In the genomic region with DNA sequence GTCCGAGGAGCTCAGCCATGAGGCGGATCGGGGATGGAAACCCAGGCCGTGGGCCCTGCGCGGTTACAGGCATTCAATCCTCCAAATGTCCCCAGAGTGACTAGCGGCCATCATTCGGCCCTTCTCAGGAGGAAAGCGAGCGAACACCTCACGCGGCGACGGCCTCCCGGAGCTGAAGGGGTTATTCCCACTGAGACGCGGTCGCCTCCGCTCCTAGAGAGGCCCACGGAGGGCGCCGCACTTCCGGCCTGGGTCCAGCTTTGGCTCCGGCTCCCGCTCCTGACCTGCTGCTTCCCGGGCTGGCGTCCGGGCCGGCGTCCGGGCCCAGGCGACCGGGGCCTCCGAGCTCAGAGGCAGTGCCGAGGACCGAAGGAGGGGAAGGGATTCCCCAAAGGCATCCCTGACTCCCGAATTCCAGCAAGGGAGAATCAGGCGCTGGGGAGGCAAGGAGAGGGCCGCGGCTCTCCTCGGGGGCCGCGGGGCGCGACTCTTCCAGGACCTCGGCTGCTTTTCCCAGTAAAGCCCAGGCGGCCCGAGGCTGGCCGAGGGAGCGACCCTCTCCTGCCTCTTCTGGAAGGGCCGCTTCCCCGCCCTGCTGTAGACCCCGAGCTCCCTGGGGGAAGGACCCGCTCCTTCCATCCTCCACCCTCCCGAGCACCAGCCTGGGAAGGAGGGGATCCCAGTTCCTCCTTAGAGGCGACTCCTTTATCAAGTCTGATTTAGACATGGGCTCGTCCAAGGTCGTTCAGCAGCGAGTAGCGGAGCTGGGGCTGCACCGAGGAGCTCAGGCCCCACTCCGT, we compare ENCODE assay signal across 1 cellular context.
TF ChIP-seq lines count a peak whose summit lies in the region.

No MANE protein-coding gene starts in this region.

TF ChIP-seq in HEK293, 187 proteins besides CTCF, POLR2A, EP300 and RAD21 (continued from another document):
- TF ChIP-seq, protein P1, sequence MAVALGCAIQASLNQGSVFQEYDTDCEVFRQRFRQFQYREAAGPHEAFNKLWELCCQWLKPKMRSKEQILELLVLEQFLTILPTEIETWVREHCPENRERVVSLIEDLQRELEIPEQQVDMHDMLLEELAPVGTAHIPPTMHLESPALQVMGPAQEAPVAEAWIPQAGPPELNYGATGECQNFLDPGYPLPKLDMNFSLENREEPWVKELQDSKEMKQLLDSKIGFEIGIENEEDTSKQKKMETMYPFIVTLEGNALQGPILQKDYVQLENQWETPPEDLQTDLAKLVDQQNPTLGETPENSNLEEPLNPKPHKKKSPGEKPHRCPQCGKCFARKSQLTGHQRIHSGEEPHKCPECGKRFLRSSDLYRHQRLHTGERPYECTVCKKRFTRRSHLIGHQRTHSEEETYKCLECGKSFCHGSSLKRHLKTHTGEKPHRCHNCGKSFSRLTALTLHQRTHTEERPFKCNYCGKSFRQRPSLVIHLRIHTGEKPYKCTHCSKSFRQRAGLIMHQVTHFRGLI (tag by site-specific recombination; IDR thresholded peaks at IDR 0.05): peak; percentile 55; the same call in 1 of the 2 replicates
- no peak for TF ChIP-seq ZNF830 (tag by site-specific recombination; IDR thresholded peaks at IDR 0.05; ENCODE audit: low read depth)
- TF ChIP-seq, protein P2, sequence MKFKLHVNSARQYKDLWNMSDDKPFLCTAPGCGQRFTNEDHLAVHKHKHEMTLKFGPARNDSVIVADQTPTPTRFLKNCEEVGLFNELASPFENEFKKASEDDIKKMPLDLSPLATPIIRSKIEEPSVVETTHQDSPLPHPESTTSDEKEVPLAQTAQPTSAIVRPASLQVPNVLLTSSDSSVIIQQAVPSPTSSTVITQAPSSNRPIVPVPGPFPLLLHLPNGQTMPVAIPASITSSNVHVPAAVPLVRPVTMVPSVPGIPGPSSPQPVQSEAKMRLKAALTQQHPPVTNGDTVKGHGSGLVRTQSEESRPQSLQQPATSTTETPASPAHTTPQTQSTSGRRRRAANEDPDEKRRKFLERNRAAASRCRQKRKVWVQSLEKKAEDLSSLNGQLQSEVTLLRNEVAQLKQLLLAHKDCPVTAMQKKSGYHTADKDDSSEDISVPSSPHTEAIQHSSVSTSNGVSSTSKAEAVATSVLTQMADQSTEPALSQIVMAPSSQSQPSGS (tag by site-specific recombination; IDR thresholded peaks at IDR 0.05; ENCODE audit: low read depth): no peak
- TF ChIP-seq, protein P3, sequence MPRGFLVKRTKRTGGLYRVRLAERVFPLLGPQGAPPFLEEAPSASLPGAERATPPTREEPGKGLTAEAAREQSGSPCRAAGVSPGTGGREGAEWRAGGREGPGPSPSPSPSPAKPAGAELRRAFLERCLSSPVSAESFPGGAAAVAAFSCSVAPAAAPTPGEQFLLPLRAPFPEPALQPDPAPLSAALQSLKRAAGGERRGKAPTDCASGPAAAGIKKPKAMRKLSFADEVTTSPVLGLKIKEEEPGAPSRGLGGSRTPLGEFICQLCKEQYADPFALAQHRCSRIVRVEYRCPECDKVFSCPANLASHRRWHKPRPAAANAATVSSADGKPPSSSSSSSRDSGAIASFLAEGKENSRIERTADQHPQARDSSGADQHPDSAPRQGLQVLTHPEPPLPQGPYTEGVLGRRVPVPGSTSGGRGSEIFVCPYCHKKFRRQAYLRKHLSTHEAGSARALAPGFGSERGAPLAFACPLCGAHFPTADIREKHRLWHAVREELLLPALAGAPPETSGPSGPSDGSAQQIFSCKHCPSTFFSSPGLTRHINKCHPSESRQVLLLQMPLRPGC (tag by site-specific recombination; IDR thresholded peaks at IDR 0.05): peak; percentile 81
- no peak for TF ChIP-seq ZNF571 (tag by site-specific recombination; IDR thresholded peaks at IDR 0.05)
- TF ChIP-seq ZNF660 (tag by site-specific recombination; IDR thresholded peaks at IDR 0.05): peak; percentile 96
TF ChIP-seq in HEK293: peak in this region for 78.
